ENCODE assay signal across 22 cellular contexts in the genomic region with DNA sequence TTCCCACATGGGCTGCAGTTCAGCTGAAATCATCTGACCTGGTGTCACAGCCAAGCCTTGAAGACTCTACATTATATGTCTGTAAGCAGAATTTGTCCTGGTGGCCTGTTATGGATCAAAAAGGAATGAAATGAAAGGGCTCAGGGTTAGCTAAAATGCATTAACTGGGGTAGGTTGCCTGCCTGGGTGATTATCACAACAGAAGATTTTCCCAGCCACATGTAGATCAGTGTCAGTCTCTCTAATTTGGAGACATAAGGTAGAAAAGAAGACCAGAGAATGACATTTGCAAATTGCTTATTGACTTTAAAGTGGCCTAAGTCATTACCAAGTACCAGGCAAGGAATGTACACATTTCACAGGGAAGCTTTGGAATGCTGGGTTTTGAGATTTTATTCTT.
"Had no signal": no experiment of that assay in that cellular context is flagged by ENCODE, and none has a peak within 500 bp of the region (broad histone marks: within the 10 kb centered on the region; RNA-seq: fewer than 3 reads in every experiment).

No MANE protein-coding gene starts in this region.

- ATAC-seq: left ventricle myocardium superior; lower lobe of right lung; naive thymus-derived CD8-positive, alpha-beta T cell; right lobe of liver; stimulated activated naive CD8-positive, alpha-beta T cell treated with anti-CD3 and anti-CD28 coated beads, Interleukin-15, amount 100 ng/mL, for 72 hours; upper lobe of right lung had no signal

- H3K36me3 ChIP-seq: colonic mucosa, esophagus squamous epithelium, lower lobe of right lung, neutrophil, right lobe of liver, suprapubic skin, transverse colon, upper lobe of right lung, uterus had no signal

- H3K27me3 ChIP-seq: colonic mucosa, esophagus squamous epithelium, neutrophil, right lobe of liver, suprapubic skin, transverse colon, upper lobe of right lung, uterus had no signal

- H3K4me3 ChIP-seq: colonic mucosa, esophagus squamous epithelium, lower lobe of right lung, right lobe of liver, suprapubic skin, transverse colon, upper lobe of right lung, uterus had no signal

- DNase-seq: colonic mucosa; dermis blood vessel endothelial cell; effector memory CD4-positive, alpha-beta T cell; esophagus squamous epithelium; hypothalamus; left ventricle myocardium superior; lower lobe of right lung; naive thymus-derived CD8-positive, alpha-beta T cell; nephron progenitor cell; right lobe of liver; small intestine; stimulated activated CD4-positive, alpha-beta T cell treated with anti-CD3 and anti-CD28 coated beads, Interleukin-15, amount 100 ng/mL, for 24 hours; stimulated activated CD4-positive, alpha-beta T cell treated with anti-CD3 and anti-CD28 coated beads, Interleukin-2, amount 100 ng/mL, for 48 hours; stimulated activated CD8-positive, alpha-beta memory T cell treated with anti-CD3 and anti-CD28 coated beads, Interleukin-4, amount 100 ng/mL, for 48 hours; stimulated activated naive CD4-positive, alpha-beta T cell; stimulated activated naive CD8-positive, alpha-beta T cell treated with anti-CD3 and anti-CD28 coated beads, Interleukin-15, amount 100 ng/mL, for 72 hours; transverse colon; upper lobe of right lung; uterus had no signal

- H3K9ac ChIP-seq: parathyroid adenoma had no signal

- H3K9me3 ChIP-seq: colonic mucosa, esophagus squamous epithelium, lower lobe of right lung, neutrophil, right lobe of liver, suprapubic skin, transverse colon, upper lobe of right lung, uterus had no signal

- H3K4me1 ChIP-seq: colonic mucosa, esophagus squamous epithelium, lower lobe of right lung, parathyroid adenoma, right lobe of liver, suprapubic skin, transverse colon, upper lobe of right lung, uterus had no signal

- H3K27ac ChIP-seq: colonic mucosa, esophagus squamous epithelium, lower lobe of right lung, neutrophil, parathyroid adenoma, right lobe of liver, suprapubic skin, transverse colon, upper lobe of right lung, uterus had no signal
